25 cellular contexts compared by ENCODE assay signal in the genomic region with DNA sequence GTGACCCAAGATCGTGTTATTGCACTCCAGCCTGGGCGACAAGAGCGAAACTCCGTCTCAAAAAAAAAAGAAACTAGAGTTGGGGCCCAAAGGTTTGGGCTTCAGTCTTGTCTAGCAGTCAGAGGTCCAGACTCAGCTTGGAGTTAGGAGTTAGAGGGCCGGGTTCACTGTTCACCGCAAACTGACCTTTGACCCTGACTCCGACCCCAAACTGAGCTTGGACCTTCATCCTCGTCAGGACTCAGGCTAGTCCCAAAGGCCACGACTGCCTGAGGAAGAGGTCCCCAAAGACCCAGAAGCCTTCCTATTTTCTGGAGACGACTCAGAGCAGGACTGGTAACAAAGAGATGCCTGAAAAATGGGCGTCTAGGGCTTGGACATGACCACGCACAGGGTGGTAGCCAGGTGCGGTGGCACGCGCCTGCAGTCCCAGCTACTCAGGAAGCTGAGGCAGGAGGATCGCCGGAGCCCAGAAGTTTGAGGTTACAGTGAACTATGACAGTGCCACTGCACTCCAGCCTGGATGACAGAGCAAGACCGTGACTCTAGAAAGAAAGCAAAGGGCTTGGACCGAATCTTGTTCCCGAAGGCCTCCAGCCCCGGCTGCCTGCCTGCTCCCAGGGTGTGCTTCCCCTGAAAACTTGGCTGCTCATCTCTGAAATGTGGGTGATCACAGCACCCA. TPM values are rescaled to one million over a fixed set of nuclear protein-coding genes. Genes with fewer than 3 reads are reported as not detected.
DNase-seq lines count a peak whose midpoint lies in the region; ATAC-seq and TF ChIP-seq lines count a peak whose summit lies in the region.
"Had no signal": no experiment of that assay in that cellular context is flagged by ENCODE, and none has a peak within 500 bp of the region (broad histone marks: within the 10 kb centered on the region; RNA-seq: fewer than 3 reads in every experiment).

No MANE protein-coding gene starts in this region.

- 88 to 95% methylated on average over 21 of the region's 21 CpGs for WGBS in testis, 2 donors

- TF ChIP-seq CTCF in RWPE1 (conservative IDR thresholded peaks at IDR 0.05; ENCODE audit: low read depth) (no peak), lower lobe of right lung (IDR thresholded peaks at IDR 0.05) (no peak), testis (IDR thresholded peaks at IDR 0.05) (no peak)

- H3K36me3 ChIP-seq in lower lobe of right lung (no peaks in the 10 kb centered on the region), testis (ENCODE audit: low read depth, missing control alignments) (no peaks in the 10 kb centered on the region)
- H3K36me3 ChIP-seq: transverse colon had no signal

- no peaks in the 10 kb centered on the region for H3K9me3 ChIP-seq in lower lobe of right lung
- H3K9me3 ChIP-seq in testis, result no peaks in the 10 kb centered on the region
- H3K9me3 ChIP-seq: mucosa of descending colon, transverse colon had no signal

- H3K4me1 ChIP-seq in lower lobe of right lung, result peaks cover 21% of the 10 kb centered on the region
- H3K4me1 ChIP-seq in testis, result peaks cover 44% of the 10 kb centered on the region
- H3K4me1 ChIP-seq: transverse colon had no signal

- no peak for TF ChIP-seq POLR2A in testis (IDR thresholded peaks at IDR 0.05)

- POLR2A ChIA-PET in RWPE1 (lab: Yijun Ruan, JAX; ENCODE audit: low non-redundant PET), result no interaction called here

- no peak for ATAC-seq in lower lobe of right lung
- ATAC-seq: mucosa of descending colon, natural killer cell had no signal

- CTCF ChIA-PET in RWPE1 (lab: Yijun Ruan, JAX), result interaction anchor here (0.6 kb wide), 1 partner anchor 98 kb away, joined by 3 read pairs; no protein-coding TSS in a partner anchor

- intact Hi-C loops in lower lobe of right lung (cut with DNase I) (loop anchor here (10.0 kb wide), 1 partner anchor 106 kb away; no protein-coding TSS in a partner anchor), testis (cut with DNase I; ENCODE audit: low total_unique reads) (no loop called here)

- H3K4me3 ChIP-seq in lower lobe of right lung (no peak overlapping the region), testis (no peak overlapping the region)
- H3K4me3 ChIP-seq: mucosa of descending colon, PC-9, transverse colon had no signal

- H3K27ac ChIP-seq in RWPE1 (peak overlapping the region; percentile 38), cingulate gyrus (ENCODE audit: low read depth, low read length) (peak overlapping the region; percentile 39), lower lobe of right lung (peak overlapping the region; percentile 31), testis (peak overlapping the region; percentile 10 to 54)
- H3K27ac ChIP-seq: PC-9 had no signal

- DNase-seq in RWPE1 (ENCODE audit: low spot score) (no peak), lower lobe of right lung (no peak), testis (no peak), GF-D8 (lab: John Stamatoyannopoulos, UW) (no peak), amygdala (lab: John Stamatoyannopoulos, UW) (no peak), NCI-H226 (no peak)
- no peak for DNase-seq in activated CD8-positive, alpha-beta memory T cell treated with anti-CD3 and anti-CD28 coated beads, Interleukin-2, amount 50 U/mL, for 48 hours
- DNase-seq: activated CD4-positive, alpha-beta T cell treated with anti-CD3 and anti-CD28 coated beads, Interleukin-2, amount 50 U/mL, for 48 hours; activated CD4-positive, CD25-positive, alpha-beta regulatory T cell treated with anti-CD3 and anti-CD28 coated beads, Interleukin-2, amount 50 U/mL, for 72 hours; activated naive CD4-positive, alpha-beta T cell treated with anti-CD3 and anti-CD28 coated beads for 36 hours; DMS153; erythroblast; HCEC 1CT; mammary epithelial cell; mucosa of descending colon; natural killer cell; NCI-H1417 treated with DMSO at 0.1 percent for 48 hours; NCI-H2029 treated with DMSO at 0.1 percent for 48 hours; NCI-H345; PC-9; SHP77 treated with DMSO at 0.1 percent for 48 hours; stimulated activated naive CD8-positive, alpha-beta T cell treated with anti-CD3 and anti-CD28 coated beads, Interleukin-15, amount 100 ng/mL, for 72 hours; T-helper 2 cell; transverse colon had no signal

- H3K27me3 ChIP-seq in lower lobe of right lung (ENCODE audit: low read depth) (no peaks in the 10 kb centered on the region), testis (no peaks in the 10 kb centered on the region)
- H3K27me3 ChIP-seq: transverse colon had no signal

RNA-seq across cellular contexts. Expression of gene RPL29, which starts 22.8 kb away (rescaled TPM):
- total RNA-seq in lower lobe of right lung (765 TPM), testis (100 to 1,000 TPM; 491 to 999 TPM)
- 965 TPM for polyA plus RNA-seq in testis (ENCODE audit: insufficient read depth, low read depth, low replicate concordance)

RNA-seq across cellular contexts. Expression of gene ACY1, which starts 35.1 kb away (rescaled TPM):
- total RNA-seq in lower lobe of right lung, result 20.6 TPM
- 10 to 100 TPM; 16.0 to 17.1 TPM for total RNA-seq in testis
- polyA plus RNA-seq in testis (ENCODE audit: insufficient read depth, low read depth, low replicate concordance), result 26.7 TPM

RNA-seq across cellular contexts. Expression of gene DUSP7, which starts 37.9 kb away (rescaled TPM):
- 28.8 TPM for total RNA-seq in lower lobe of right lung
- total RNA-seq in testis, result 10 to 100 TPM; 40.6 to 48.8 TPM
- 25.1 TPM for polyA plus RNA-seq in testis (ENCODE audit: insufficient read depth, low read depth, low replicate concordance)

RNA-seq across cellular contexts. Expression of gene ABHD14A, which starts 43.6 kb away (rescaled TPM):
- total RNA-seq in lower lobe of right lung (17.8 TPM), testis (10 to 100 TPM; 38.9 to 51.6 TPM)
- 27.7 TPM for polyA plus RNA-seq in testis (ENCODE audit: insufficient read depth, low read depth, low replicate concordance)

RNA-seq across cellular contexts. Expression of gene ABHD14B, which starts 44.6 kb away (rescaled TPM):
- total RNA-seq in lower lobe of right lung (48.8 TPM), testis (10 to 100 TPM; 26.7 to 27.1 TPM)
- polyA plus RNA-seq in testis (ENCODE audit: insufficient read depth, low read depth, low replicate concordance), result 26.0 TPM
